ENCODE assay signal across 9 cellular contexts in genomic region chr6:30942338-30943060, GRCh38. TPM values are rescaled to one million over a fixed set of nuclear protein-coding genes. Genes with fewer than 3 reads are reported as not detected.
DNase-seq lines count a peak whose midpoint lies in the region; ATAC-seq and TF ChIP-seq lines count a peak whose summit lies in the region.
"Had no signal": no experiment of that assay in that cellular context is flagged by ENCODE, and none has a peak within 500 bp of the region (broad histone marks: within the 10 kb centered on the region; RNA-seq: fewer than 3 reads in every experiment).

No MANE protein-coding gene starts in this region.

- H2AK5ac ChIP-seq in H9 (ENCODE audit: insufficient read length, low read length): no peak overlapping the region

- no peaks in the 10 kb centered on the region for H3K23me2 ChIP-seq in H9 (ENCODE audit: insufficient read length, low read depth, low read length, poor library complexity, severe bottlenecking)

- H3K27ac ChIP-seq in H9 (ENCODE audit: insufficient read length, low read depth, low read length) (no peak overlapping the region), SK-N-MC (no peak overlapping the region), psoas muscle (no peak overlapping the region), MM.1S (ENCODE audit: low read length) (no peak overlapping the region)
- H3K27ac ChIP-seq: neutrophil had no signal

- H3F3A ChIP-seq in MM.1S (ENCODE audit: insufficient read depth, low read length): no peaks in the 10 kb centered on the region

- H3K56ac ChIP-seq in H9 (ENCODE audit: insufficient read length, low read depth, low read length): no peak overlapping the region

- no peak overlapping the region for H3T11ph ChIP-seq in H9 (ENCODE audit: low read length)

- no peak overlapping the region for H4K5ac ChIP-seq in H9 (ENCODE audit: insufficient read length, low read depth, low read length)

- H3K4me1 Mint-ChIP-seq in H9 (peaks cover 29 to 43% of the 10 kb centered on the region in 2 experiments), glutamatergic neuron (ENCODE audit: low read depth, unreplicated experiment) (no peaks in the 10 kb centered on the region)

- no peak overlapping the region for H2BK12ac ChIP-seq in H9 (ENCODE audit: insufficient read length, low read depth, low read length)

- H3K4me3 ChIP-seq in SK-N-MC (peak overlapping the region; percentile 57), psoas muscle (no peak overlapping the region), MM.1S (ENCODE audit: low read length) (no peak overlapping the region)

- no peaks in the 10 kb centered on the region for H3K79me2 ChIP-seq in H9 (ENCODE audit: insufficient read depth, low read length)
- no peaks in the 10 kb centered on the region for H3K79me2 ChIP-seq in MM.1S (ENCODE audit: low read length)

- WGBS in H9 (ENCODE audit: extremely low coverage, insufficient read length, low lambda C conversion rate): no CpG with 5 or more reads among the region's 15 CpGs
- 11 to 14% (median 14%) methylated on average over 15 of the region's 15 CpGs for WGBS in psoas muscle, 3 donors

- H4K20me1 ChIP-seq in H9 (ENCODE audit: control insufficient read depth, insufficient read depth, insufficient read length): no peaks in the 10 kb centered on the region
- H4K20me1 ChIP-seq in MM.1S (ENCODE audit: insufficient read depth, low read length): no peaks in the 10 kb centered on the region

- H3K4me1 ChIP-seq in H9 (ENCODE audit: insufficient read depth, low read length) (peaks cover 6% of the 10 kb centered on the region; the same call in 1 of the 2 replicates), psoas muscle (no peaks in the 10 kb centered on the region), MM.1S (ENCODE audit: low read length) (no peaks in the 10 kb centered on the region)

- peak overlapping the region; percentile 87 for H3K14ac ChIP-seq in H9 (ENCODE audit: insufficient read depth, low read length)

- H3K9me3 ChIP-seq in H9 (ENCODE audit: control insufficient read depth, low read depth, low read length) (no peaks in the 10 kb centered on the region), SK-N-MC (ENCODE audit: low read depth, low read length) (no peaks in the 10 kb centered on the region), psoas muscle (no peaks in the 10 kb centered on the region), MM.1S (replicated peaks; ENCODE audit: insufficient read depth, low read length) (no peaks in the 10 kb centered on the region)
- H3K9me3 ChIP-seq: neutrophil had no signal

- H3K9me2 ChIP-seq in MM.1S (replicated peaks; ENCODE audit: insufficient read depth, low read length): no peaks in the 10 kb centered on the region

- no peaks in the 10 kb centered on the region for H3K9me3 Mint-ChIP-seq in H9
- peaks cover 2% of the 10 kb centered on the region for H3K9me3 Mint-ChIP-seq in glutamatergic neuron (ENCODE audit: unreplicated experiment)

- no peak overlapping the region for H2BK20ac ChIP-seq in H9 (ENCODE audit: low read depth, low read length, poor library complexity, severe bottlenecking)

- H3K4me3 Mint-ChIP-seq in H9 (peak overlapping the region in 1 of 2 experiments; percentile 41; a peak in 2 of 5 replicates), glutamatergic neuron (ENCODE audit: unreplicated experiment) (no peak overlapping the region)

- H2AFZ ChIP-seq in H9 (ENCODE audit: low read length) (no peak overlapping the region), MM.1S (ENCODE audit: low read length) (no peak overlapping the region)

- H3K36me3 ChIP-seq in SK-N-MC (ENCODE audit: insufficient read depth, low read length) (no peaks in the 10 kb centered on the region), psoas muscle (ENCODE audit: insufficient read depth in 1 of 2, low read depth in 1 of 2) (no peaks in the 10 kb centered on the region), MM.1S (replicated peaks; ENCODE audit: insufficient read depth, low read length) (no peaks in the 10 kb centered on the region)
- H3K36me3 ChIP-seq: neutrophil had no signal

- no peak overlapping the region for H3K23ac ChIP-seq in H9 (ENCODE audit: insufficient read length, low read depth, low read length)

- no peak overlapping the region for H3K9ac ChIP-seq in H9 (ENCODE audit: extremely low read depth, insufficient read length, low read length)
- no peak overlapping the region for H3K9ac ChIP-seq in SK-N-MC (ENCODE audit: insufficient read length)
- no peak overlapping the region for H3K9ac ChIP-seq in MM.1S (ENCODE audit: low read length)

- no peak overlapping the region for H4K8ac ChIP-seq in H9 (replicated peaks; ENCODE audit: insufficient read length, low read depth, low read length)

- H2BK15ac ChIP-seq in H9 (ENCODE audit: low read depth, low read length): no peak overlapping the region

- no peak overlapping the region for H2BK5ac ChIP-seq in H9 (ENCODE audit: insufficient read length, low read length)

- H3K27me3 Mint-ChIP-seq in H9 (ENCODE audit: low read depth) (peaks cover 3% of the 10 kb centered on the region), glutamatergic neuron (ENCODE audit: unreplicated experiment) (peaks cover 2% of the 10 kb centered on the region)

- no peaks in the 10 kb centered on the region for H3K79me1 ChIP-seq in H9 (ENCODE audit: insufficient read depth, low read depth, low read length, poor library complexity, severe bottlenecking)

- peak overlapping the region; percentile 0 for H4K91ac ChIP-seq in H9 (ENCODE audit: insufficient read length, low read depth, low read length)

- H3K18ac ChIP-seq in H9 (ENCODE audit: insufficient read length, low read depth, low read length): peak overlapping the region; percentile 83

- intact Hi-C loops in psoas muscle (cut with DNase I): no loop called here

- H2BK120ac ChIP-seq in H9 (ENCODE audit: low read depth, low read length, poor library complexity, severe bottlenecking): no peak overlapping the region

- no peaks in the 10 kb centered on the region for H3K36me3 Mint-ChIP-seq in H9 (ENCODE audit: insufficient read depth in 1 of 3, low read depth in 3 of 3)
- H3K36me3 Mint-ChIP-seq in glutamatergic neuron (ENCODE audit: unreplicated experiment): no peaks in the 10 kb centered on the region

- TF ChIP-seq CTCF in H9 (conservative IDR thresholded peaks at IDR 0.05) (peak; percentile 68), glutamatergic neuron (IDR thresholded peaks at IDR 0.05; ENCODE audit: partially characterized antibody, unreplicated experiment) (no peak), psoas muscle (IDR thresholded peaks at IDR 0.05) (peak; percentile 31), MM.1S (IDR thresholded peaks at IDR 0.05; ENCODE audit: low read length) (no peak)

- DNase-seq in H9: peak; percentile 95
- peak; percentile 88 for DNase-seq in SK-N-MC (ENCODE audit: low read depth, low spot score)
- peak; percentile 38 for DNase-seq in glutamatergic neuron
- peak; percentile 70 to 80 for DNase-seq in psoas muscle
- no peak for DNase-seq in MM.1S

- no peaks in the 10 kb centered on the region for H3K27me3 ChIP-seq in H9 (ENCODE audit: insufficient read depth, low read length)
- peaks cover 0 to 24% (median 6%) of the 10 kb centered on the region in 3 donors for H3K27me3 ChIP-seq in psoas muscle (ENCODE audit: insufficient read depth in 3 of 3, low read length in 2 of 3)
- H3K27me3 ChIP-seq in MM.1S (replicated peaks; ENCODE audit: insufficient read depth, low read length): peaks cover 37% of the 10 kb centered on the region

- H3K4me2 ChIP-seq in H9 (ENCODE audit: insufficient read depth, insufficient read length, low read length): peak overlapping the region; percentile 13
- H3K4me2 ChIP-seq in MM.1S (ENCODE audit: low read depth, low read length): no peak overlapping the region

- H3K4ac ChIP-seq in H9 (ENCODE audit: low read depth, low read length): no peak overlapping the region; the same call in 1 of the 2 replicates

- H3K27ac Mint-ChIP-seq in H9: peak overlapping the region; percentile 50 to 79 (median 72); a peak in 4 of 7 replicates
- no peak overlapping the region for H3K27ac Mint-ChIP-seq in glutamatergic neuron (ENCODE audit: unreplicated experiment)

- peak; percentile 57 to 85 (median 76) for ATAC-seq in psoas muscle
- ATAC-seq in activated CD4-positive, CD25-positive, alpha-beta regulatory T cell treated with anti-CD3 and anti-CD28 coated beads, Interleukin-2, amount 50 U/mL, for 24 hours: no peak
- no peak for ATAC-seq in HG03175 (IDR thresholded peaks at IDR 0.05; ENCODE audit: unreplicated experiment)
- no peak for ATAC-seq in HG03196 (IDR thresholded peaks at IDR 0.05; ENCODE audit: unreplicated experiment)

RNA-seq across cellular contexts. Expression of gene MUCL3, which starts 1.7 kb away (rescaled TPM):
- 0.15 and 0.20 TPM in 2 replicates for total RNA-seq in H9 (2021)
- total RNA-seq in glutamatergic neuron (ENCODE audit: unreplicated experiment): not detected
- not detected for total RNA-seq in psoas muscle
- not detected for polyA plus RNA-seq in psoas muscle

RNA-seq across cellular contexts. Expression of gene SFTA2, which starts 10.5 kb away (rescaled TPM):
- total RNA-seq in H9 (2021) (not detected in 2 replicates), glutamatergic neuron (ENCODE audit: unreplicated experiment) (not detected), psoas muscle (not detected)
- under 1 TPM in 2 of 3 donors, not detected in 1; 0.13 to 0.14 TPM for polyA plus RNA-seq in psoas muscle

RNA-seq across cellular contexts. Expression of gene VARS2, which starts 28.5 kb away (rescaled TPM):
- total RNA-seq in H9 (2021) (61.9 and 68.2 TPM in 2 replicates), glutamatergic neuron (ENCODE audit: unreplicated experiment) (47.0 TPM), psoas muscle (10 to 100 TPM; 25.8 to 36.6 (median 28.2) TPM)
- polyA plus RNA-seq in psoas muscle: 10 to 100 TPM; 11.4 to 22.6 (median 13.9) TPM

RNA-seq across cellular contexts. Expression of gene GTF2H4, which starts 34.5 kb away (rescaled TPM):
- total RNA-seq in H9 (2021) (58.2 and 60.8 TPM in 2 replicates), glutamatergic neuron (ENCODE audit: unreplicated experiment) (67.2 TPM), psoas muscle (10 to 100 TPM; 13.3 to 21.3 (median 15.8) TPM)
- polyA plus RNA-seq in psoas muscle: 10 to 100 TPM; 18.9 to 30.8 (median 26.4) TPM

RNA-seq across cellular contexts. Expression of gene MUC21, which starts 41.0 kb away (rescaled TPM):
- total RNA-seq in H9 (2021) (not detected in 2 replicates), glutamatergic neuron (ENCODE audit: unreplicated experiment) (not detected), psoas muscle (not detected)
- polyA plus RNA-seq in psoas muscle: under 1 TPM; 0.01 to 0.07 (median 0.07) TPM

Comparison
In these comparisons a context has a peak if more than half of its experiments do, and no peak if none do; other contexts are left out.
1. CTCF ChIP-seq: peak in H9 (single experiment) and psoas muscle (single experiment); none in glutamatergic neuron (single experiment) and MM.1S (single experiment).
2. ATAC-seq: peak in psoas muscle (4 of 4); none in activated CD4-positive, CD25-positive, alpha-beta regulatory T cell treated with anti-CD3 and anti-CD28 coated beads, Interleukin-2, amount 50 U/mL, for 24 hours (0 of 2), HG03175 (single experiment) and HG03196 (single experiment).